1 cellular context compared by ENCODE assay signal in the genomic region with DNA sequence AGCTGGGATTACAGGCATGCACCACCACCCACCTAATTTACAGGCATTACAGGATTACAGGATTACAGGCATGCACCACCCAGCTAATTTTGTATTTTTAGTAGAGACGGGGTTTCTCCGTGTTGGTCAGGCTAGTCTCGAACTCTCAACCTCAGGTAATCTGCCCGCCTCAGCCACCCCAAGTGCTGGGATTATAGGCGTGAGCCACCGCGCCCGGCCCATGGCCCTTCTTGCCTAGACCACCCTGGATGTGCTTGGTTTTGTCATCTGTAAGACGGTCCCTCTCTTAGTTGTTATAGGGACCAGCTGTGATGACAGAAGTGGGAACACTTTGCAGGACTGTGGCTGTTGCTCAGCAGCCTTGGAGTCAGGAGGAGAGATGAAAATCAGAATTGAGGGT.
TF ChIP-seq lines count a peak whose summit lies in the region.

No MANE protein-coding gene starts in this region.

TF ChIP-seq in HEK293, 187 proteins besides CTCF, POLR2A, EP300 and RAD21:
- TF ChIP-seq ZNF112 (tag by site-specific recombination; IDR thresholded peaks at IDR 0.05) (no peak), ZSCAN16 (tag by site-specific recombination; IDR thresholded peaks at IDR 0.05) (no peak), ZNF560 (tag by site-specific recombination; IDR thresholded peaks at IDR 0.05; ENCODE audit: borderline replicate concordance) (no peak), ZFP41 (tag by site-specific recombination; IDR thresholded peaks at IDR 0.05; ENCODE audit: borderline replicate concordance) (no peak), ZNF366 (tag by site-specific recombination; conservative IDR thresholded peaks at IDR 0.05) (no peak), ZNF654 (tag by site-specific recombination; IDR thresholded peaks at IDR 0.05; ENCODE audit: low read depth) (no peak), ZBTB48 (tag by site-specific recombination; IDR thresholded peaks at IDR 0.05) (0 out of 2 replicates have a peak, but pooled peaks have one; percentile 17)
- TF ChIP-seq, protein P1, sequence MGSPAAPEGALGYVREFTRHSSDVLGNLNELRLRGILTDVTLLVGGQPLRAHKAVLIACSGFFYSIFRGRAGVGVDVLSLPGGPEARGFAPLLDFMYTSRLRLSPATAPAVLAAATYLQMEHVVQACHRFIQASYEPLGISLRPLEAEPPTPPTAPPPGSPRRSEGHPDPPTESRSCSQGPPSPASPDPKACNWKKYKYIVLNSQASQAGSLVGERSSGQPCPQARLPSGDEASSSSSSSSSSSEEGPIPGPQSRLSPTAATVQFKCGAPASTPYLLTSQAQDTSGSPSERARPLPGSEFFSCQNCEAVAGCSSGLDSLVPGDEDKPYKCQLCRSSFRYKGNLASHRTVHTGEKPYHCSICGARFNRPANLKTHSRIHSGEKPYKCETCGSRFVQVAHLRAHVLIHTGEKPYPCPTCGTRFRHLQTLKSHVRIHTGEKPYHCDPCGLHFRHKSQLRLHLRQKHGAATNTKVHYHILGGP (tag by site-specific recombination; IDR thresholded peaks at IDR 0.05): no peak
